In the genomic region with DNA sequence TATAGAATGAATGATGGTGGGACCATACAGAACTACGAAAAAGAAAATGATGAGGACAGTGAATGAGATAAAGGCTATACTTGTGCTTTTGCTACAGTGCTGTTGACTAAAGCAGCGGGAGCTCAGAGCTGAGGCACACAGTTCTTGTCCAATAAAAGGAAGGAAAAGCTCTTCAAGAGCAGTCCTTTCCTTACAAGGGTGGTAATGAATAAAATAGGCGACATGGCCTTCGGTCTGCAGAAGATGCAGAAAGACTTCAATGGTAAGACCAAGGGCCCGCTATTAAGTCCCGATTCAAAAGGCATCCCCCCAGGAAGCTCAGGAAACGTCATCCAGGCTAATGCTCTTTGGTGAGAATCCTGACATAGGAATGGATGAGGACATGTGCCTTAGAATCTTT, we compare ENCODE assay signal across 17 cellular contexts. TPM values are rescaled to one million over a fixed set of nuclear protein-coding genes. Genes with fewer than 3 reads are reported as not detected.
"Had no signal": no experiment of that assay in that cellular context is flagged by ENCODE, and none has a peak within 500 bp of the region (broad histone marks: within the 10 kb centered on the region; RNA-seq: fewer than 3 reads in every experiment).

No MANE protein-coding gene starts in this region.

- H3K27me3 ChIP-seq: cardiac muscle cell, heart left ventricle, right lobe of liver, suprapubic skin, transverse colon had no signal

- DNase-seq: effector memory CD8-positive, alpha-beta T cell; foreskin melanocyte; heart left ventricle; hypothalamus; kidney glomerular epithelial cell; mammary epithelial cell; natural killer cell; right lobe of liver; stimulated activated CD4-positive, alpha-beta T cell treated with anti-CD3 and anti-CD28 coated beads, Interleukin-2, amount 100 ng/mL, for 24 hours; stimulated activated naive CD4-positive, alpha-beta T cell; transverse colon had no signal

- H3K4me3 ChIP-seq: cardiac muscle cell, heart left ventricle, prostate gland, right lobe of liver, suprapubic skin, transverse colon had no signal

- H3K9ac ChIP-seq: parathyroid adenoma had no signal

- ATAC-seq: effector memory CD8-positive, alpha-beta T cell; heart left ventricle; left lobe of liver; natural killer cell had no signal

- H3K9me3 ChIP-seq: heart left ventricle, prostate gland, right lobe of liver, suprapubic skin, transverse colon had no signal

- H3K27ac ChIP-seq: cardiac muscle cell, heart left ventricle, prostate gland, right lobe of liver, suprapubic skin had no signal

- H3K36me3 ChIP-seq: cardiac muscle cell, heart left ventricle, prostate gland, right lobe of liver, suprapubic skin, transverse colon had no signal

- H2AFZ ChIP-seq: parathyroid adenoma had no signal

- FAIRE-seq: islet of Langerhans had no signal

- H3K4me1 ChIP-seq: prostate gland, right lobe of liver had no signal

RNA-seq across cellular contexts. Expression of a gene that starts 44.4 kb away (rescaled TPM):
- total RNA-seq: natural killer cell had no signal
